In genomic region chr19:18915639-18916038, GRCh38 we compare ENCODE assay signal across 8 cellular contexts. TPM values are rescaled to one million over a fixed set of nuclear protein-coding genes. Genes with fewer than 3 reads are reported as not detected.
DNase-seq lines count a peak whose midpoint lies in the region; ATAC-seq and TF ChIP-seq lines count a peak whose summit lies in the region.

No MANE protein-coding gene starts in this region.

- peaks cover 23 to 37% of the 10 kb centered on the region in 2 donors for H3K36me3 Mint-ChIP-seq in activated naive CD4-positive, alpha-beta T cell treated with anti-CD3 and anti-CD28 coated beads, Interleukin-2, amount 50 U/mL, for 72 hours

- H3K27ac Mint-ChIP-seq in activated naive CD4-positive, alpha-beta T cell treated with anti-CD3 and anti-CD28 coated beads, Interleukin-2, amount 50 U/mL, for 72 hours = peak overlapping the region; percentile 20 to 32

- H3K27ac ChIP-seq in upper lobe of right lung = no peak overlapping the region
- no peak overlapping the region for H3K27ac ChIP-seq in tibial artery

- H3K27me3 ChIP-seq in upper lobe of right lung = no peaks in the 10 kb centered on the region
- H3K27me3 ChIP-seq in tibial artery = no peaks in the 10 kb centered on the region

- peak; percentile 37 for DNase-seq in activated naive CD4-positive, alpha-beta T cell treated with Interleukin-2 at 50 U/mL for 16 hours
- DNase-seq in activated naive CD4-positive, alpha-beta T cell (lab: John Stamatoyannopoulos, UW) = no peak
- DNase-seq in NCI-H146 treated with DMSO at 0.1 percent for 48 hours (lab: John Stamatoyannopoulos, UW; ENCODE audit: unreplicated experiment) (peak; percentile 28), inferior parietal cortex (ENCODE audit: extremely low spot score) (peak; percentile 74), upper lobe of right lung (no peak), tibial artery (no peak), dedifferentiated amniotic fluid mesenchymal stem cell (ENCODE audit: extremely low spot score) (no peak)
- no peak for DNase-seq in activated naive CD4-positive, alpha-beta T cell treated with anti-CD3 and anti-CD28 coated beads, Interleukin-2, amount 50 U/mL, for 72 hours (ENCODE audit: low spot score in 2 of 2)

- H3K9me3 ChIP-seq in upper lobe of right lung (no peaks in the 10 kb centered on the region), tibial artery (no peaks in the 10 kb centered on the region)

- TF ChIP-seq CTCF in upper lobe of right lung (IDR thresholded peaks at IDR 0.05) (peak; percentile 33), tibial artery (IDR thresholded peaks at IDR 0.05) (no peak)

- H3K4me3 ChIP-seq in upper lobe of right lung = no peak overlapping the region
- H3K4me3 ChIP-seq in tibial artery = no peak overlapping the region

- H3K36me3 ChIP-seq in upper lobe of right lung = peaks cover 38% of the 10 kb centered on the region
- peaks cover 5 to 51% (median 35%) of the 10 kb centered on the region in 3 donors for H3K36me3 ChIP-seq in tibial artery

- no peaks in the 10 kb centered on the region for H3K9me3 Mint-ChIP-seq in activated naive CD4-positive, alpha-beta T cell treated with anti-CD3 and anti-CD28 coated beads, Interleukin-2, amount 50 U/mL, for 72 hours

- H3K4me1 ChIP-seq in upper lobe of right lung = peaks cover 20% of the 10 kb centered on the region
- H3K4me1 ChIP-seq in tibial artery = peaks cover 0 to 45% (median 21%) of the 10 kb centered on the region in 4 donors

- no peak for ATAC-seq in activated naive CD4-positive, alpha-beta T cell treated with anti-CD3 and anti-CD28 coated beads, Interleukin-2, amount 50 U/mL, for 72 hours
- ATAC-seq in upper lobe of right lung = no peak

- intact Hi-C loops in upper lobe of right lung (cut with DNase I) = no loop called here
- intact Hi-C loops in tibial artery (cut with DNase I; ENCODE audit: low total_unique reads) = no loop called here

RNA-seq across cellular contexts. Expression of gene COPE, which starts 3.5 kb away (rescaled TPM):
- total RNA-seq in activated naive CD4-positive, alpha-beta T cell treated with anti-CD3 and anti-CD28 coated beads, Interleukin-2, amount 50 U/mL, for 72 hours = 100 to 1,000 TPM; 147 to 190 TPM
- total RNA-seq in upper lobe of right lung = 141 TPM

RNA-seq across cellular contexts. Expression of gene DDX49, which starts 3.9 kb away (rescaled TPM):
- total RNA-seq in activated naive CD4-positive, alpha-beta T cell treated with anti-CD3 and anti-CD28 coated beads, Interleukin-2, amount 50 U/mL, for 72 hours = 10 to 100 TPM; 46.7 to 51.2 TPM
- total RNA-seq in upper lobe of right lung = 45.9 TPM

RNA-seq across cellular contexts. Expression of gene CERS1, which starts 19.7 kb away (rescaled TPM):
- under 1 TPM in 1 of 2 donors, not detected in 1; 0.21 TPM for total RNA-seq in activated naive CD4-positive, alpha-beta T cell treated with anti-CD3 and anti-CD28 coated beads, Interleukin-2, amount 50 U/mL, for 72 hours
- not detected for total RNA-seq in upper lobe of right lung

RNA-seq across cellular contexts. Expression of gene HOMER3, which starts 25.4 kb away (rescaled TPM):
- total RNA-seq in activated naive CD4-positive, alpha-beta T cell treated with anti-CD3 and anti-CD28 coated beads, Interleukin-2, amount 50 U/mL, for 72 hours = 1 to 10 TPM in 1 of 2 donors, under 1 TPM in 1; 0.36 to 1.0 TPM
- 29.3 TPM for total RNA-seq in upper lobe of right lung

Comparison
In these comparisons a context has a peak if more than half of its experiments do, and no peak if none do; other contexts are left out.
1. DNase-seq: peak in activated naive CD4-positive, alpha-beta T cell treated with Interleukin-2 at 50 U/mL for 16 hours (single experiment), NCI-H146 treated with DMSO at 0.1 percent for 48 hours (single experiment) and inferior parietal cortex (single experiment); none in activated naive CD4-positive, alpha-beta T cell (0 of 4), activated naive CD4-positive, alpha-beta T cell treated with anti-CD3 and anti-CD28 coated beads, Interleukin-2, amount 50 U/mL, for 72 hours (0 of 2), upper lobe of right lung (single experiment), tibial artery (0 of 2) and dedifferentiated amniotic fluid mesenchymal stem cell (single experiment).